Comparison of ENCODE assay signal across 2 cellular contexts in genomic region chr4:136823020-136823419, GRCh38.
TF ChIP-seq lines count a peak whose summit lies in the region.

No MANE protein-coding gene starts in this region.

TF ChIP-seq in IMR-90, 13 proteins besides CTCF, POLR2A, EP300 and RAD21:
- TF ChIP-seq USF2 (IDR thresholded peaks at IDR 0.05; ENCODE audit: low read depth, low read length) (no peak), MXI1 (IDR thresholded peaks at IDR 0.05; ENCODE audit: borderline replicate concordance, low read depth, low read length) (no peak), MAZ (IDR thresholded peaks at IDR 0.05; ENCODE audit: borderline replicate concordance, low read depth, low read length) (no peak), CHD1 (IDR thresholded peaks at IDR 0.05; ENCODE audit: low read depth, low read length) (no peak), FOS (IDR thresholded peaks at IDR 0.05; ENCODE audit: low read depth, low read length) (no peak), RCOR1 (IDR thresholded peaks at IDR 0.05; ENCODE audit: insufficient replicate concordance, low read length) (no peak), ELK1 (IDR thresholded peaks at IDR 0.05; ENCODE audit: borderline replicate concordance, low read depth, low read length) (no peak), RFX5 (IDR thresholded peaks at IDR 0.05; ENCODE audit: low read depth, low read length) (no peak), NFE2L2 (IDR thresholded peaks at IDR 0.05; ENCODE audit: low read depth, low read length) (no peak), SMC3 (IDR thresholded peaks at IDR 0.05; ENCODE audit: low read depth, low read length) (no peak), BHLHE40 (IDR thresholded peaks at IDR 0.05; ENCODE audit: low read depth, low read length) (no peak), MAFK (IDR thresholded peaks at IDR 0.05; ENCODE audit: low read depth, low read length) (no peak), CEBPB (IDR thresholded peaks at IDR 0.05; ENCODE audit: low read depth, low read length) (no peak)

TF ChIP-seq in H1, 55 proteins besides CTCF, POLR2A, EP300 and RAD21:
- no peak for TF ChIP-seq CREB1 (IDR thresholded peaks at IDR 0.05)
- TF ChIP-seq FOSL1 (IDR thresholded peaks at IDR 0.05; ENCODE audit: insufficient read depth, low read depth, low read length) = no peak
- no peak for TF ChIP-seq TAF7 (optimal IDR thresholded peaks at IDR 0.05; ENCODE audit: borderline replicate concordance, low read depth, low read length)
- no peak for TF ChIP-seq RFX5 (IDR thresholded peaks at IDR 0.05; ENCODE audit: borderline replicate concordance, low read depth, low read length)
- no peak for TF ChIP-seq SAP30 (IDR thresholded peaks at IDR 0.05; ENCODE audit: insufficient read depth, insufficient replicate concordance, low read length)
- no peak for TF ChIP-seq BRCA1 (IDR thresholded peaks at IDR 0.05; ENCODE audit: low read depth, low read length)
- no peak for TF ChIP-seq E2F6 (IDR thresholded peaks at IDR 0.05)
- TF ChIP-seq MAFK (IDR thresholded peaks at IDR 0.05; ENCODE audit: low read depth, low read length) = no peak
- TF ChIP-seq JUN (IDR thresholded peaks at IDR 0.05; ENCODE audit: low read depth, low read length) = no peak
- no peak for TF ChIP-seq HDAC2 (IDR thresholded peaks at IDR 0.05; ENCODE audit: borderline replicate concordance in 1 of 2, low read depth in 2 of 2, low read length in 2 of 2)
- no peak for TF ChIP-seq TCF12 (IDR thresholded peaks at IDR 0.05; ENCODE audit: low read depth, low read length)
- no peak for TF ChIP-seq SUZ12 (IDR thresholded peaks at IDR 0.05; ENCODE audit: low read length)
